ENCODE assay signal across 26 cellular contexts in genomic region chr15:93985925-93986324, GRCh38.
DNase-seq lines count a peak whose midpoint lies in the region; ATAC-seq and TF ChIP-seq lines count a peak whose summit lies in the region.
"Had no signal": no experiment of that assay in that cellular context is flagged by ENCODE, and none has a peak within 500 bp of the region (broad histone marks: within the 10 kb centered on the region; RNA-seq: fewer than 3 reads in every experiment).

No MANE protein-coding gene starts in this region.

- peak overlapping the region; percentile 83 for H3K27ac Mint-ChIP-seq in neural crest cell (ENCODE audit: unreplicated experiment)
- H3K27ac Mint-ChIP-seq in progenitor cell of endocrine pancreas: no peak overlapping the region
- H3K27ac Mint-ChIP-seq in CD4-positive, alpha-beta memory T cell: peak overlapping the region in 2 of 7 donors; percentile 66 to 67
- H3K27ac Mint-ChIP-seq: activated CD4-positive, alpha-beta T cell treated with anti-CD3 and anti-CD28 coated beads for 36 hours; activated CD8-positive, alpha-beta T cell treated with anti-CD3 and anti-CD28 coated beads, Interleukin-2, amount 10 ng/mL, durations not matched to agents 7 days and 5 days; activated naive CD4-positive, alpha-beta T cell treated with anti-CD3 and anti-CD28 coated beads, Interleukin-2, amount 50 U/mL, for 72 hours; memory B cell; stimulated activated memory B cell treated with anti-CD40 and anti-IgM and Interleukin-4, amounts not matched to agents 10 μg/mL and 1 μg/mL and 100 μg/mL, for 72 hours had no signal

- POLR2A ChIA-PET in CD4-positive, alpha-beta memory T cell (lab: Charles Lee; ENCODE audit: partially characterized antibody): no interaction called here

- CTCF ChIA-PET in CD4-positive, alpha-beta memory T cell (lab: Charles Lee; ENCODE audit: partially characterized antibody): no interaction called here

- peak overlapping the region; percentile 50 for H3K4me2 ChIP-seq in DND-41 (ENCODE audit: insufficient read depth, low read length)

- TF ChIP-seq CTCF in DND-41 (IDR thresholded peaks at IDR 0.05; ENCODE audit: borderline replicate concordance, extremely low read depth, low read length, poor library complexity, severe bottlenecking) (peak; percentile 39), NB4 (IDR thresholded peaks at IDR 0.05; ENCODE audit: low read depth, low read length) (no peak), esophagus squamous epithelium (IDR thresholded peaks at IDR 0.05) (no peak), neural crest cell (conservative IDR thresholded peaks at IDR 0.05) (no peak), progenitor cell of endocrine pancreas (IDR thresholded peaks at IDR 0.05; ENCODE audit: unreplicated experiment) (no peak)

- intact Hi-C loops in esophagus squamous epithelium (cut with DNase I): no loop called here
- intact Hi-C loops in CD4-positive, alpha-beta memory T cell (cut with micrococcal nuclease): no loop called here

- peak; percentile 83 for DNase-seq in DND-41
- DNase-seq in NB4 (ENCODE audit: low read depth): peak; percentile 18
- no peak for DNase-seq in esophagus squamous epithelium (lab: John Stamatoyannopoulos, UW)
- no peak for DNase-seq in neural crest cell (ENCODE audit: low read depth, low spot score)
- DNase-seq in midbrain (lab: John Stamatoyannopoulos, UW): no peak
- no peak for DNase-seq in progenitor cell of endocrine pancreas (ENCODE audit: low spot score, unreplicated experiment)
- DNase-seq in CD4-positive, alpha-beta memory T cell: no peak
- DNase-seq: ACHN; activated CD4-positive, alpha-beta T cell treated with anti-CD3 and anti-CD28 coated beads for 36 hours; activated CD8-positive, alpha-beta T cell treated with anti-CD3 and anti-CD28 coated beads, Interleukin-2, amount 10 ng/mL, durations not matched to agents 7 days and 5 days; COR-L47; DMS79; GF-D8; KBM-7; NCI-H1105; NCI-H2029; occipital lobe; SHP77; trophoblast cell had no signal

- H3K4me3 Mint-ChIP-seq in neural crest cell (no peak overlapping the region), progenitor cell of endocrine pancreas (ENCODE audit: low read depth) (no peak overlapping the region)
- peak overlapping the region in 3 of 8 donors; percentile 1 to 15 (median 12) for H3K4me3 Mint-ChIP-seq in CD4-positive, alpha-beta memory T cell
- H3K4me3 Mint-ChIP-seq: activated CD4-positive, alpha-beta T cell treated with anti-CD3 and anti-CD28 coated beads for 36 hours; activated CD8-positive, alpha-beta T cell treated with anti-CD3 and anti-CD28 coated beads, Interleukin-2, amount 10 ng/mL, durations not matched to agents 7 days and 5 days; memory B cell; stimulated activated memory B cell treated with anti-CD40 and anti-IgM and Interleukin-4, amounts not matched to agents 10 μg/mL and 1 μg/mL and 100 μg/mL, for 72 hours had no signal

- no peaks in the 10 kb centered on the region for H3K79me2 ChIP-seq in DND-41 (ENCODE audit: insufficient read depth, low read length)

- no peak for TF ChIP-seq POLR2A in NB4 (IDR thresholded peaks at IDR 0.05; ENCODE audit: extremely low read depth, insufficient read length)
- no peak for TF ChIP-seq POLR2A in esophagus squamous epithelium (IDR thresholded peaks at IDR 0.05)

- H3K4me1 ChIP-seq in DND-41 (ENCODE audit: insufficient read depth, low read length) (peaks cover 86% of the 10 kb centered on the region), esophagus squamous epithelium (peaks cover 0 to 44% (median 6%) of the 10 kb centered on the region in 3 donors)
- H3K4me1 ChIP-seq in CD4-positive, alpha-beta memory T cell (ENCODE audit: insufficient read depth, low read length): peaks cover 22% of the 10 kb centered on the region
- H3K4me1 ChIP-seq: breast epithelium had no signal

- H3K27me3 Mint-ChIP-seq in neural crest cell (ENCODE audit: low read depth): no peaks in the 10 kb centered on the region
- peaks cover 92% of the 10 kb centered on the region for H3K27me3 Mint-ChIP-seq in progenitor cell of endocrine pancreas
- no peaks in the 10 kb centered on the region for H3K27me3 Mint-ChIP-seq in CD4-positive, alpha-beta memory T cell
- H3K27me3 Mint-ChIP-seq: activated CD4-positive, alpha-beta T cell treated with anti-CD3 and anti-CD28 coated beads for 36 hours had no signal

- no peaks in the 10 kb centered on the region for H4K20me1 ChIP-seq in DND-41 (ENCODE audit: insufficient read depth, low read length)

- 55 to 78% methylated on average over 5 of the region's 5 CpGs for WGBS in esophagus squamous epithelium, 2 donors

- no peaks in the 10 kb centered on the region for H3K36me3 Mint-ChIP-seq in neural crest cell (ENCODE audit: low read depth)
- H3K36me3 Mint-ChIP-seq in progenitor cell of endocrine pancreas (ENCODE audit: insufficient read depth): no peaks in the 10 kb centered on the region
- no peaks in the 10 kb centered on the region for H3K36me3 Mint-ChIP-seq in CD4-positive, alpha-beta memory T cell
- H3K36me3 Mint-ChIP-seq: activated naive CD4-positive, alpha-beta T cell treated with anti-CD3 and anti-CD28 coated beads, Interleukin-2, amount 50 U/mL, for 72 hours; memory B cell; stimulated activated memory B cell treated with anti-CD40 and anti-IgM and Interleukin-4, amounts not matched to agents 10 μg/mL and 1 μg/mL and 100 μg/mL, for 72 hours had no signal

- H3K36me3 ChIP-seq in DND-41 (ENCODE audit: insufficient read depth, low read length) (no peaks in the 10 kb centered on the region), esophagus squamous epithelium (no peaks in the 10 kb centered on the region)
- H3K36me3 ChIP-seq in CD4-positive, alpha-beta memory T cell (ENCODE audit: insufficient read depth, low read length): no peaks in the 10 kb centered on the region
- H3K36me3 ChIP-seq: breast epithelium had no signal

- ATAC-seq in DND-41 (ENCODE audit: insufficient read depth, low read depth) (peak; percentile 66), GM18873 (IDR thresholded peaks at IDR 0.05; ENCODE audit: low FRiP score, unreplicated experiment) (no peak)
- ATAC-seq: activated CD4-positive, alpha-beta T cell treated with anti-CD3 and anti-CD28 coated beads for 36 hours; activated CD8-positive, alpha-beta T cell treated with anti-CD3 and anti-CD28 coated beads, Interleukin-2, amount 10 ng/mL, durations not matched to agents 7 days and 5 days; activated naive CD4-positive, alpha-beta T cell treated with anti-CD3 and anti-CD28 coated beads, Interleukin-2, amount 50 U/mL, for 72 hours; left lobe of liver; stimulated activated memory B cell treated with anti-CD40 and anti-IgM and Interleukin-4, amounts not matched to agents 10 μg/mL and 1 μg/mL and 100 μg/mL, for 72 hours had no signal

- H3K27me3 ChIP-seq in DND-41 (ENCODE audit: insufficient read depth, low read length, poor library complexity) (no peaks in the 10 kb centered on the region), esophagus squamous epithelium (no peaks in the 10 kb centered on the region)
- no peaks in the 10 kb centered on the region for H3K27me3 ChIP-seq in CD4-positive, alpha-beta memory T cell (ENCODE audit: insufficient read depth, low read length)
- H3K27me3 ChIP-seq: breast epithelium had no signal

- H3K27ac ChIP-seq in DND-41 (ENCODE audit: low read length): peak overlapping the region; percentile 99
- H3K27ac ChIP-seq in esophagus squamous epithelium: peak overlapping the region in 3 of 4 donors; percentile 2 to 57 (median 10)
- H3K27ac ChIP-seq in CD4-positive, alpha-beta memory T cell (ENCODE audit: low read depth, low read length): no peak overlapping the region
- H3K27ac ChIP-seq: skin epidermis had no signal

- H3K9me3 Mint-ChIP-seq in neural crest cell (no peaks in the 10 kb centered on the region), progenitor cell of endocrine pancreas (ENCODE audit: low read depth) (no peaks in the 10 kb centered on the region)
- H3K9me3 Mint-ChIP-seq in CD4-positive, alpha-beta memory T cell: peaks cover 0 to 6% (median 0%) of the 10 kb centered on the region in 8 donors
- H3K9me3 Mint-ChIP-seq: stimulated activated memory B cell treated with anti-CD40 and anti-IgM and Interleukin-4, amounts not matched to agents 10 μg/mL and 1 μg/mL and 100 μg/mL, for 72 hours had no signal

- H3K4me1 Mint-ChIP-seq in neural crest cell (peaks cover 52% of the 10 kb centered on the region), progenitor cell of endocrine pancreas (ENCODE audit: low read depth) (no peaks in the 10 kb centered on the region)
- H3K4me1 Mint-ChIP-seq in CD4-positive, alpha-beta memory T cell: peaks cover 21 to 31% (median 26%) of the 10 kb centered on the region in 4 donors
- H3K4me1 Mint-ChIP-seq: memory B cell; stimulated activated memory B cell treated with anti-CD40 and anti-IgM and Interleukin-4, amounts not matched to agents 10 μg/mL and 1 μg/mL and 100 μg/mL, for 72 hours had no signal

- H2AFZ ChIP-seq in DND-41 (ENCODE audit: low read depth, low read length): peak overlapping the region; percentile 44

- H3K9me3 ChIP-seq in DND-41 (ENCODE audit: insufficient read depth, low read length, severe bottlenecking) (no peaks in the 10 kb centered on the region), esophagus squamous epithelium (no peaks in the 10 kb centered on the region)
- H3K9me3 ChIP-seq in CD4-positive, alpha-beta memory T cell (ENCODE audit: control insufficient read depth in 1 of 2, low read length in 2 of 2): no peaks in the 10 kb centered on the region
- H3K9me3 ChIP-seq: breast epithelium had no signal

- H3K4me3 ChIP-seq in DND-41 (ENCODE audit: low read depth in 1 of 2, low read length in 2 of 2) (peak overlapping the region in 1 of 2 experiments; percentile 34; a peak in 1 of 4 replicates), NB4 (ENCODE audit: low read depth, low read length) (no peak overlapping the region), esophagus squamous epithelium (no peak overlapping the region)
- no peak overlapping the region for H3K4me3 ChIP-seq in CD4-positive, alpha-beta memory T cell (ENCODE audit: low read length in 2 of 2)
- H3K4me3 ChIP-seq: breast epithelium, skin epidermis had no signal

- peak overlapping the region; percentile 74 for H3K9ac ChIP-seq in DND-41 (ENCODE audit: low read depth, low read length)

Comparison
In these comparisons a context has a peak if more than half of its experiments do, and no peak if none do; other contexts are left out.
1. DNase-seq: peak in DND-41 (single experiment) and NB4 (single experiment); none in esophagus squamous epithelium (single experiment), neural crest cell (single experiment), midbrain (single experiment), progenitor cell of endocrine pancreas (single experiment) and CD4-positive, alpha-beta memory T cell (0 of 5).